In genomic region chr12:1886396-1887008, GRCh38 we compare ENCODE assay signal across 21 cellular contexts.
"Had no signal": no experiment of that assay in that cellular context is flagged by ENCODE, and none has a peak within 500 bp of the region (broad histone marks: within the 10 kb centered on the region; RNA-seq: fewer than 3 reads in every experiment).

No MANE protein-coding gene starts in this region.

- H3K27ac ChIP-seq: cardiac muscle cell, hepatocyte, lower lobe of right lung, spleen, thoracic aorta, upper lobe of left lung had no signal

- H3K4me3 ChIP-seq: cardiac muscle cell, hepatocyte, lower lobe of right lung, spleen, thoracic aorta, upper lobe of left lung had no signal

- ATAC-seq: effector memory CD8-positive, alpha-beta T cell; lower lobe of right lung; natural killer cell; stimulated activated memory B cell treated with anti-CD40 and anti-IgM and Interleukin-4, amounts not matched to agents 10 μg/mL and 1 μg/mL and 100 μg/mL, for 72 hours had no signal

- H3K36me3 ChIP-seq: cardiac muscle cell, lower lobe of right lung, spleen, thoracic aorta, upper lobe of left lung had no signal

- DNase-seq: activated CD4-positive, alpha-beta T cell treated with anti-CD3 and anti-CD28 coated beads for 48 hours; activated CD4-positive, CD25-positive, alpha-beta regulatory T cell; activated naive CD4-positive, alpha-beta T cell; activated naive CD8-positive, alpha-beta T cell treated with anti-CD3 and anti-CD28 coated beads for 36 hours; amniotic stem cell; dermis blood vessel endothelial cell; effector memory CD8-positive, alpha-beta T cell; foreskin fibroblast; islet precursor cell; left colon; lower lobe of right lung; natural killer cell; spleen; stimulated activated CD4-positive, alpha-beta T cell treated with anti-CD3 and anti-CD28 coated beads, Interleukin-4, amount 100 ng/mL, for 4 hours; SW 1271; T-helper 2 cell; upper lobe of left lung had no signal

- H3K27me3 ChIP-seq: cardiac muscle cell, hepatocyte, upper lobe of left lung had no signal

- H3K4me1 ChIP-seq: lower lobe of right lung, spleen, upper lobe of left lung had no signal

- H3K9me3 ChIP-seq: upper lobe of left lung had no signal
